9 cellular contexts compared by ENCODE assay signal in the genomic region with DNA sequence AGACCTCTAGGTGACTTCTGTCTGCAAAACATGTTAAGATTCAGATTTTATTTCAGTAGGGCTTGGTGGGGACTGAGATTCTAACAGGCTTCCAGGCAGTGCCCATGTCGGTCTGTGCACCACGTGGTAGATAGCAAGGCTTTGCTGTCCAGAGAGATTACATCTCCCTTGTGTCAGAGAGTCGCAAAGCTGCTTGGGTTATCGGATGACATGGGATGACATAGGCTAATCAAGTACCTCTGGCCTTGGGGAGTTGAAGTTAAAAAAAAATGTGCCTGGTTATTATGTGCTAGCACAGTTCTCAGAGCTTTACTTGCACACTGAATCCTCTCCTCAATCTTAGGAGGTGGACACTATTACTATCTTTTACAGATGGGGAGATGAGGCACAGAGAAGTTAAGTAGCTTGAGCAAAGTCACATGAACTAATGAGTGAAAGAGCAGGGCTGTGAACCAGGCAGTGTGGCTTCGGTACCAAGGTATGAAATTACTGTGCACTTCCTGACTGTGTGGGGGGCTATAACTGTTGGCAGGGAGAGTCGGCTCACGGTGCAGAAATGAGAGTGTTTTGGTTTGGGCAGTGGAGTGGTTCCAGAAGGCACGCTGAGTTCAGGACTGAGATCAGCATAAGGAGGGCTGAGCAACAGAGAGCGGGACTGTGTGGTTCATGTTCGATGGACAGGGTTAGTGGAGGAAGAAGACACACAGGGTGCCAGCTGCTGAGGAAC. TPM values are rescaled to one million over a fixed set of nuclear protein-coding genes. Genes with fewer than 3 reads are reported as not detected.
DNase-seq lines count a peak whose midpoint lies in the region; ATAC-seq, FAIRE-seq and TF ChIP-seq lines count a peak whose summit lies in the region.
"Had no signal": no experiment of that assay in that cellular context is flagged by ENCODE, and none has a peak within 500 bp of the region (broad histone marks: within the 10 kb centered on the region; RNA-seq: fewer than 3 reads in every experiment).

No MANE protein-coding gene starts in this region.

- H3K36me3 Mint-ChIP-seq in activated CD8-positive, alpha-beta T cell treated with anti-CD3 and anti-CD28 coated beads for 36 hours (ENCODE audit: low read depth): no peaks in the 10 kb centered on the region
- H3K36me3 Mint-ChIP-seq in endodermal cell (ENCODE audit: low read depth): no peaks in the 10 kb centered on the region

- H3K4me3 ChIP-seq in HepG2 (replicated peaks in 1 of 3; ENCODE audit: insufficient read depth in 1 of 3, low read depth in 2 of 3, low read length in 3 of 3) (no peak overlapping the region), right lobe of liver (no peak overlapping the region), skeletal muscle tissue (ENCODE audit: low read length in 3 of 3) (peak overlapping the region in 2 of 3 donors; percentile 37 to 44), endodermal cell (ENCODE audit: low read length) (no peak overlapping the region), colonic mucosa (no peak overlapping the region)

- no peak overlapping the region for H3K27ac ChIP-seq in HepG2 (ENCODE audit: extremely low read length, insufficient read depth, low read length)
- no peak overlapping the region for H3K27ac ChIP-seq in right lobe of liver
- H3K27ac ChIP-seq in skeletal muscle tissue (ENCODE audit: low read depth, low read length): no peak overlapping the region
- H3K27ac ChIP-seq in endodermal cell (ENCODE audit: low read depth, low read length): no peak overlapping the region
- H3K27ac ChIP-seq in colonic mucosa: no peak overlapping the region

- in situ Hi-C loops in HepG2 (cut with HindIII; ENCODE audit: extremely low pct_ligation_motif_present, low pct_unique_long_range_greater_than_20kb): loop anchor here (5.0 kb wide), 2 partner anchors 85 to 160 kb away; no protein-coding TSS in a partner anchor

- ATAC-seq in HepG2 (peak; percentile 20; the same call in 1 of the 3 replicates), right lobe of liver (no peak), HG02970 (IDR thresholded peaks at IDR 0.05; ENCODE audit: low FRiP score, unreplicated experiment) (peak; percentile 60)
- ATAC-seq in activated CD8-positive, alpha-beta T cell treated with anti-CD3 and anti-CD28 coated beads for 36 hours: peak; percentile 94

- H3K36me3 ChIP-seq in HepG2 (replicated peaks in 1 of 2; ENCODE audit: control insufficient read depth in 1 of 2, insufficient read depth in 2 of 2, low read length in 2 of 2): no peaks in the 10 kb centered on the region
- H3K36me3 ChIP-seq in right lobe of liver: no peaks in the 10 kb centered on the region
- H3K36me3 ChIP-seq in skeletal muscle tissue (ENCODE audit: control insufficient read depth in 3 of 3, insufficient read depth in 3 of 3, low read length in 3 of 3): no peaks in the 10 kb centered on the region
- no peaks in the 10 kb centered on the region for H3K36me3 ChIP-seq in endodermal cell (ENCODE audit: control insufficient read depth, insufficient read depth, low read length)
- H3K36me3 ChIP-seq in colonic mucosa: no peaks in the 10 kb centered on the region

- WGBS in HepG2 (ENCODE audit: low lambda C conversion rate): 93% methylated on average over 10 of the region's 10 CpGs
- WGBS in right lobe of liver (ENCODE audit: insufficient coverage, low coverage, low lambda C conversion rate, missing lambda C conversion rate): 62% methylated on average over 10 of the region's 10 CpGs
- WGBS in endodermal cell (ENCODE audit: insufficient coverage in 1 of 2, insufficient read length in 1 of 2), 2 experiments: 90 to 93% methylated on average over 9 to 10 of the region's 10 CpGs

- POLR2A ChIA-PET in HepG2 (lab: Yijun Ruan, JAX): no interaction called here
- POLR2A ChIA-PET in activated CD8-positive, alpha-beta T cell treated with anti-CD3 and anti-CD28 coated beads for 36 hours (lab: Charles Lee): interaction anchor here (0.8 to 2.4 kb wide), 5 partner anchors 9 to 41 kb away, joined by 3 to 11 read pairs (median 7); a partner anchor contains a TSS

- no TSS peak for BruUV-seq in HepG2 (replicated peaks; lab: Mats Ljungman, UMichigan)

- no peak for FAIRE-seq in HepG2 (lab: Jason Lieb, UNC)
- FAIRE-seq: G401.6 had no signal

- no peaks in the 10 kb centered on the region for H3K27me3 Mint-ChIP-seq in activated CD8-positive, alpha-beta T cell treated with anti-CD3 and anti-CD28 coated beads for 36 hours
- no peaks in the 10 kb centered on the region for H3K27me3 Mint-ChIP-seq in endodermal cell (ENCODE audit: insufficient read depth)

- no peak for DNase-seq in HepG2 (ENCODE audit: low spot score)
- no peak for DNase-seq in right lobe of liver
- DNase-seq in activated CD8-positive, alpha-beta T cell treated with anti-CD3 and anti-CD28 coated beads for 36 hours: peak; percentile 76
- no peak for DNase-seq in endodermal cell
- no peak for DNase-seq in ureter (ENCODE audit: low spot score)
- no peak for DNase-seq in colonic mucosa

- no peaks in the 10 kb centered on the region for H3K9me3 Mint-ChIP-seq in activated CD8-positive, alpha-beta T cell treated with anti-CD3 and anti-CD28 coated beads for 36 hours
- H3K9me3 Mint-ChIP-seq in endodermal cell: no peaks in the 10 kb centered on the region

- CTCF ChIA-PET in HepG2 (lab: Yijun Ruan, JAX; ENCODE audit: low intra/inter-chr PET ratio, low total read pairs): interaction anchor here (1.8 to 2.1 kb wide), 2 partner anchors 87 to 245 kb away, joined by 10 to 19 read pairs; no protein-coding TSS in a partner anchor
- CTCF ChIA-PET in activated CD8-positive, alpha-beta T cell treated with anti-CD3 and anti-CD28 coated beads for 36 hours (lab: Charles Lee): interaction anchor here (0.6 to 5.7 kb wide), 29 partner anchors 9 to 518 kb away, joined by 3 to 48 read pairs (median 4); a partner anchor contains a TSS

- no peaks in the 10 kb centered on the region for H3K9me3 ChIP-seq in HepG2 (ENCODE audit: low read length)
- H3K9me3 ChIP-seq in right lobe of liver: no peaks in the 10 kb centered on the region
- H3K9me3 ChIP-seq in skeletal muscle tissue (ENCODE audit: control insufficient read depth in 3 of 3, low read length in 3 of 3): no peaks in the 10 kb centered on the region
- no peaks in the 10 kb centered on the region for H3K9me3 ChIP-seq in endodermal cell (ENCODE audit: control insufficient read depth, low read length)
- no peaks in the 10 kb centered on the region for H3K9me3 ChIP-seq in colonic mucosa

- H3K9ac ChIP-seq in HepG2 (ENCODE audit: insufficient read depth, low read depth, low read length) (no peak overlapping the region), skeletal muscle tissue (ENCODE audit: low read depth in 1 of 3, low read length in 3 of 3) (no peak overlapping the region), endodermal cell (ENCODE audit: extremely low read depth, low read length, poor library complexity, severe bottlenecking) (no peak overlapping the region), colonic mucosa (ENCODE audit: low read depth in 2 of 2, low read length in 2 of 2) (no peak overlapping the region)

- H3K4me1 Mint-ChIP-seq in activated CD8-positive, alpha-beta T cell treated with anti-CD3 and anti-CD28 coated beads for 36 hours (ENCODE audit: low read depth): peaks cover 52% of the 10 kb centered on the region
- H3K4me1 Mint-ChIP-seq in endodermal cell: peaks cover 9% of the 10 kb centered on the region

- H3K4me2 ChIP-seq in HepG2 (ENCODE audit: low read depth, low read length): no peak overlapping the region

- TF ChIP-seq RAD21 in HepG2 (CRISPR knock-in tag; IDR thresholded peaks at IDR 0.05): no peak

- TF ChIP-seq EP300 in HepG2 (IDR thresholded peaks at IDR 0.05; ENCODE audit: low read depth in 2 of 2, low read length in 2 of 2) (no peak), HepG2 (CRISPR knock-in tag; IDR thresholded peaks at IDR 0.05; ENCODE audit: borderline replicate concordance) (no peak)

- no peaks in the 10 kb centered on the region for H3K27me3 ChIP-seq in HepG2 (ENCODE audit: control insufficient read depth in 1 of 2, insufficient read depth in 2 of 2, low read length in 2 of 2)
- H3K27me3 ChIP-seq in right lobe of liver: no peaks in the 10 kb centered on the region
- H3K27me3 ChIP-seq in skeletal muscle tissue (ENCODE audit: control insufficient read depth in 3 of 3, insufficient read depth in 3 of 3, low read length in 3 of 3): no peaks in the 10 kb centered on the region
- H3K27me3 ChIP-seq in endodermal cell (ENCODE audit: control insufficient read depth, insufficient read depth, low read length, poor library complexity, severe bottlenecking): no peaks in the 10 kb centered on the region
- no peaks in the 10 kb centered on the region for H3K27me3 ChIP-seq in colonic mucosa

- H3K4me3 Mint-ChIP-seq in activated CD8-positive, alpha-beta T cell treated with anti-CD3 and anti-CD28 coated beads for 36 hours: peak overlapping the region; percentile 44
- no peak overlapping the region for H3K4me3 Mint-ChIP-seq in endodermal cell

- H3K79me2 ChIP-seq in HepG2 (ENCODE audit: insufficient read depth, low read length): peaks cover 5% of the 10 kb centered on the region

- H3K4me1 ChIP-seq in HepG2 (ENCODE audit: insufficient read depth, low read length) (peaks cover 22% of the 10 kb centered on the region), right lobe of liver (peaks cover 0 to 14% (median 0%) of the 10 kb centered on the region in 4 donors), skeletal muscle tissue (ENCODE audit: control insufficient read depth in 3 of 3, insufficient read depth in 3 of 3, low read length in 3 of 3) (peaks cover 6 to 27% (median 9%) of the 10 kb centered on the region in 3 donors), endodermal cell (ENCODE audit: control insufficient read depth, insufficient read depth, low read length) (no peaks in the 10 kb centered on the region), colonic mucosa (no peaks in the 10 kb centered on the region)

- H4K20me1 ChIP-seq in HepG2 (ENCODE audit: insufficient read depth, low read length): no peaks in the 10 kb centered on the region

- intact Hi-C loops in HepG2 (cut with micrococcal nuclease; ENCODE audit: unreplicated experiment) (loop anchor here (2.0 kb wide), 1 partner anchor 88 kb away; no protein-coding TSS in a partner anchor), right lobe of liver (cut with DNase I) (loop anchor here (10.0 kb wide), 1 partner anchor 158 kb away; no protein-coding TSS in a partner anchor), colonic mucosa (cut with DNase I) (loop anchor here (5.0 kb wide), 1 partner anchor 160 kb away; no protein-coding TSS in a partner anchor)
- intact Hi-C loops in activated CD8-positive, alpha-beta T cell treated with anti-CD3 and anti-CD28 coated beads for 36 hours (cut with micrococcal nuclease): loop anchor here (2.0 kb wide), 1 partner anchor 160 kb away; no protein-coding TSS in a partner anchor

- TF ChIP-seq CTCF in HepG2 (CRISPR knock-in tag; IDR thresholded peaks at IDR 0.05) (no peak), right lobe of liver (IDR thresholded peaks at IDR 0.05) (no peak), endodermal cell (conservative IDR thresholded peaks at IDR 0.05) (no peak), colonic mucosa (IDR thresholded peaks at IDR 0.05) (no peak)
- TF ChIP-seq CTCF in activated CD8-positive, alpha-beta T cell treated with anti-CD3 and anti-CD28 coated beads for 36 hours (IDR thresholded peaks at IDR 0.05): no peak

- H3K27ac Mint-ChIP-seq in activated CD8-positive, alpha-beta T cell treated with anti-CD3 and anti-CD28 coated beads for 36 hours: peak overlapping the region; percentile 78
- no peak overlapping the region for H3K27ac Mint-ChIP-seq in endodermal cell

- TF ChIP-seq POLR2A in HepG2 (IDR thresholded peaks at IDR 0.05; ENCODE audit: insufficient read depth in 1 of 2, low read depth in 2 of 2, low read length in 2 of 2): no peak
- no peak for TF ChIP-seq POLR2A in right lobe of liver (IDR thresholded peaks at IDR 0.05)

- no peak overlapping the region for H2AFZ ChIP-seq in HepG2 (ENCODE audit: low read length)

RNA-seq across cellular contexts. Expression of a gene that starts 41.1 kb away (rescaled TPM):
- total RNA-seq in HepG2 (2016; rRNA removed; fragmentation: Illumina TruSeq; extraction: Trizol) (26.0 and 28.0 TPM in 2 replicates), right lobe of liver (10 to 100 TPM in 5 of 6 experiments, 1 to 10 TPM in 1; 7.2 to 12.9 (median 11.7) TPM), skeletal muscle tissue (27.7 TPM), endodermal cell (10 to 100 TPM; 16.2 to 18.3 TPM), ureter (27.4 TPM), colonic mucosa (10 to 100 TPM; 14.7 to 23.0 TPM)
- 38.2 and 38.5 TPM in 2 replicates for total RNA-seq in HepG2 (2016; cell fraction: cytosol; rRNA removed; fragmentation: Illumina TruSeq; extraction: Trizol; ENCODE audit: low read depth)
- 24.7 and 29.3 TPM in 2 replicates for total RNA-seq in HepG2 (2016; cell fraction: insoluble cytoplasmic fraction; rRNA removed; fragmentation: Illumina TruSeq; extraction: Trizol)
- total RNA-seq in HepG2 (2016; cell fraction: membrane; rRNA removed; fragmentation: Illumina TruSeq; extraction: Trizol): 21.6 and 25.0 TPM in 2 replicates
- total RNA-seq in HepG2 (2016; cell fraction: nucleus; rRNA removed; fragmentation: Illumina TruSeq; extraction: Trizol): 29.9 and 30.1 TPM in 2 replicates
- polyA plus RNA-seq in HepG2 (2011; rRNA removed): 12.7 and 15.4 TPM in 2 replicates
- polyA plus RNA-seq in HepG2 (2011; cell fraction: cytosol; rRNA removed): 12.8 and 14.3 TPM in 2 replicates
- polyA plus RNA-seq in HepG2 (2011; cell fraction: nucleus; rRNA removed): 8.4 and 10.7 TPM in 2 replicates
- polyA plus RNA-seq in HepG2 (2012): 7.3 and 8.6 TPM in 2 replicates
- 6.3 and 6.7 TPM in 2 replicates for polyA plus RNA-seq in HepG2 (2016; cell fraction: cytosol; fragmentation: Illumina TruSeq; extraction: Trizol; ENCODE audit: low read depth)
- polyA plus RNA-seq in HepG2 (2016; cell fraction: insoluble cytoplasmic fraction; fragmentation: Illumina TruSeq; extraction: Trizol; ENCODE audit: low read depth): 17.7 and 22.2 TPM in 2 replicates
- 7.8 and 8.7 TPM in 2 replicates for polyA plus RNA-seq in HepG2 (2016; cell fraction: membrane; fragmentation: Illumina TruSeq; extraction: Trizol; ENCODE audit: low read depth)
- 9.7 and 11.7 TPM in 2 replicates for polyA plus RNA-seq in HepG2 (2016; cell fraction: nucleus; fragmentation: Illumina TruSeq; extraction: Trizol; ENCODE audit: insufficient read depth, low read depth)
- 53.8 and 71.4 TPM in 2 replicates for polyA minus RNA-seq in HepG2 (2011; rRNA and poly(A)+ RNA removed; ENCODE audit: low replicate concordance)
- polyA minus RNA-seq in HepG2 (2011; cell fraction: cytosol; rRNA and poly(A)+ RNA removed): 9.6 and 10.5 TPM in 2 replicates
- polyA minus RNA-seq in HepG2 (2011; cell fraction: nucleus; rRNA and poly(A)+ RNA removed): 54.6 and 59.7 TPM in 2 replicates
- total RNA-seq in activated CD8-positive, alpha-beta T cell treated with anti-CD3 and anti-CD28 coated beads for 36 hours: 10 to 100 TPM; 15.7 to 18.5 TPM
- polyA plus RNA-seq in endodermal cell (2013, experiment 1 of 2): 10.0 TPM
- polyA plus RNA-seq in endodermal cell (2013, experiment 2 of 2): 8.9 TPM

RNA-seq across cellular contexts. Expression of a gene that starts 41.6 kb away (rescaled TPM):
- total RNA-seq in HepG2 (2016; rRNA removed; fragmentation: Illumina TruSeq; extraction: Trizol) (64.6 and 80.2 TPM in 2 replicates), right lobe of liver (10 to 100 TPM in 2 of 6 experiments, 1 to 10 TPM in 4; 5.7 to 11.5 (median 8.5) TPM), skeletal muscle tissue (10.4 TPM), endodermal cell (10 to 100 TPM; 32.1 to 44.3 TPM), ureter (33.5 TPM), colonic mucosa (10 to 100 TPM; 14.0 to 17.4 TPM)
- 73.1 and 82.6 TPM in 2 replicates for total RNA-seq in HepG2 (2016; cell fraction: cytosol; rRNA removed; fragmentation: Illumina TruSeq; extraction: Trizol; ENCODE audit: low read depth)
- total RNA-seq in HepG2 (2016; cell fraction: insoluble cytoplasmic fraction; rRNA removed; fragmentation: Illumina TruSeq; extraction: Trizol): 63.7 and 77.9 TPM in 2 replicates
- 106 and 122 TPM in 2 replicates for total RNA-seq in HepG2 (2016; cell fraction: membrane; rRNA removed; fragmentation: Illumina TruSeq; extraction: Trizol)
- total RNA-seq in HepG2 (2016; cell fraction: nucleus; rRNA removed; fragmentation: Illumina TruSeq; extraction: Trizol): 32.6 and 33.3 TPM in 2 replicates
- polyA plus RNA-seq in HepG2 (2011; rRNA removed): 57.0 and 67.5 TPM in 2 replicates
- polyA plus RNA-seq in HepG2 (2011; cell fraction: cytosol; rRNA removed): 51.3 and 61.3 TPM in 2 replicates
- polyA plus RNA-seq in HepG2 (2011; cell fraction: nucleus; rRNA removed): 14.6 and 17.6 TPM in 2 replicates
- 54.2 and 60.4 TPM in 2 replicates for polyA plus RNA-seq in HepG2 (2012)
- polyA plus RNA-seq in HepG2 (2016; cell fraction: cytosol; fragmentation: Illumina TruSeq; extraction: Trizol; ENCODE audit: low read depth): 97.6 and 109 TPM in 2 replicates
- 80.7 and 81.4 TPM in 2 replicates for polyA plus RNA-seq in HepG2 (2016; cell fraction: insoluble cytoplasmic fraction; fragmentation: Illumina TruSeq; extraction: Trizol; ENCODE audit: low read depth)
- polyA plus RNA-seq in HepG2 (2016; cell fraction: membrane; fragmentation: Illumina TruSeq; extraction: Trizol; ENCODE audit: low read depth): 106 and 108 TPM in 2 replicates
- polyA plus RNA-seq in HepG2 (2016; cell fraction: nucleus; fragmentation: Illumina TruSeq; extraction: Trizol; ENCODE audit: insufficient read depth, low read depth): 40.8 and 43.1 TPM in 2 replicates
- 29.2 and 36.0 TPM in 2 replicates for polyA minus RNA-seq in HepG2 (2011; rRNA and poly(A)+ RNA removed; ENCODE audit: low replicate concordance)
- polyA minus RNA-seq in HepG2 (2011; cell fraction: cytosol; rRNA and poly(A)+ RNA removed): 18.1 and 22.4 TPM in 2 replicates
- polyA minus RNA-seq in HepG2 (2011; cell fraction: nucleus; rRNA and poly(A)+ RNA removed): 25.2 and 25.4 TPM in 2 replicates
- total RNA-seq in activated CD8-positive, alpha-beta T cell treated with anti-CD3 and anti-CD28 coated beads for 36 hours: 10 to 100 TPM; 43.5 to 50.6 TPM
- polyA plus RNA-seq in endodermal cell (2013, experiment 1 of 2): 48.1 TPM
- 41.4 TPM for polyA plus RNA-seq in endodermal cell (2013, experiment 2 of 2)

Comparison
In these comparisons a context has a peak if more than half of its experiments do, and no peak if none do; other contexts are left out.
1. ATAC-seq: peak in HepG2 (single experiment), HG02970 (single experiment) and activated CD8-positive, alpha-beta T cell treated with anti-CD3 and anti-CD28 coated beads for 36 hours (single experiment); none in right lobe of liver (0 of 4).
2. H3K4me3 ChIP-seq: peak in skeletal muscle tissue (2 of 3); none in HepG2 (0 of 3), right lobe of liver (0 of 3), endodermal cell (single experiment) and colonic mucosa (single experiment).